ENCODE assay signal across 10 cellular contexts in the genomic region with DNA sequence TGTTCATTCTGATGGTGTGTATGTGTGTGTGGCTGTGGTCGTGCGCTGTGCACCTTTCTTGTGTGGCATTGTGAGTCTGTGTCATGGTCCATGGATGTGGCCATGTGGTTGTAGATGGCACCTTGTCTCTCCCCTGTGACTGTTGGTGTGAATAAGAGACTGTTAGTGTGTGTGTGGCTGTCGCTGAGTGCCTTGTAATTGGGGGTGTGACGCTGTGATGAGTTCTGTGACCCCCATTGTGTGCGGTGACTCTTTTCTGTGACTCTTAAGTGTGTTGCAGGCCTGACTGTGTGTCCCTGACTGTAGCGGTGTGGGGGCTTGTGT. TPM values are rescaled to one million over a fixed set of nuclear protein-coding genes. Genes with fewer than 3 reads are reported as not detected.
DNase-seq lines count a peak whose midpoint lies in the region; ATAC-seq and TF ChIP-seq lines count a peak whose summit lies in the region.
"Had no signal": no experiment of that assay in that cellular context is flagged by ENCODE, and none has a peak within 500 bp of the region (broad histone marks: within the 10 kb centered on the region; RNA-seq: fewer than 3 reads in every experiment).

No MANE protein-coding gene starts in this region.

- peak overlapping the region; percentile 55 for H3K27ac Mint-ChIP-seq in activated T-cell treated with anti-CD3 and anti-CD28 coated beads, Interleukin-2, amount 50 U/mL, for 24 hours

- peaks cover 8% of the 10 kb centered on the region for H3K4me1 Mint-ChIP-seq in activated T-cell treated with anti-CD3 and anti-CD28 coated beads, Interleukin-2, amount 50 U/mL, for 24 hours (ENCODE audit: low read depth)

- intact Hi-C loops in lower lobe of right lung (cut with DNase I): no loop called here

- no peak for DNase-seq in activated T-cell treated with anti-CD3 and anti-CD28 coated beads, Interleukin-2, amount 50 U/mL, for 24 hours
- DNase-seq in activated T-cell treated with anti-CD3 and anti-CD28 coated beads, Interleukin-2, amount 50 U/mL, for 1 hour: no peak
- no peak for DNase-seq in astrocyte of the spinal cord (ENCODE audit: low read depth, low spot score)
- no peak for DNase-seq in lower lobe of right lung
- DNase-seq in thoracic aorta (ENCODE audit: low spot score): no peak
- no peak for DNase-seq in C1 segment of cervical spinal cord (lab: John Stamatoyannopoulos, UW)
- DNase-seq in NCI-H2081 (lab: John Stamatoyannopoulos, UW): no peak
- DNase-seq: body of pancreas; NK-92 treated with Interleukin-12 subunit alpha and Interleukin-12 subunit beta, amount 100 ng/mL, for 24 hours had no signal

- H3K4me3 ChIP-seq in astrocyte of the spinal cord (ENCODE audit: low read depth, low read length) (peak overlapping the region; percentile 65), lower lobe of right lung (peak overlapping the region; percentile 60), thoracic aorta (peak overlapping the region; percentile 86)

- no peaks in the 10 kb centered on the region for H3K36me3 Mint-ChIP-seq in activated T-cell treated with anti-CD3 and anti-CD28 coated beads, Interleukin-2, amount 50 U/mL, for 24 hours (ENCODE audit: low read depth)

- no peaks in the 10 kb centered on the region for H3K9me3 Mint-ChIP-seq in activated T-cell treated with anti-CD3 and anti-CD28 coated beads, Interleukin-2, amount 50 U/mL, for 24 hours

- H3K36me3 ChIP-seq in lower lobe of right lung (peaks cover 8% of the 10 kb centered on the region), thoracic aorta (peaks cover 9% of the 10 kb centered on the region)

- no peaks in the 10 kb centered on the region for H3K27me3 ChIP-seq in lower lobe of right lung (ENCODE audit: low read depth)
- H3K27me3 ChIP-seq in thoracic aorta (replicated peaks; ENCODE audit: insufficient read depth): no peaks in the 10 kb centered on the region
- H3K27me3 ChIP-seq: body of pancreas had no signal

- ATAC-seq in lower lobe of right lung: no peak
- no peak for ATAC-seq in thoracic aorta (ENCODE audit: insufficient number of reproducible peaks, low FRiP score, low read depth)
- no peak for ATAC-seq in GM18873 (IDR thresholded peaks at IDR 0.05; ENCODE audit: low FRiP score, unreplicated experiment)

- H3K27ac ChIP-seq in lower lobe of right lung: no peak overlapping the region
- H3K27ac ChIP-seq in thoracic aorta: peak overlapping the region; percentile 54 to 55

- peaks cover 11% of the 10 kb centered on the region for H3K27me3 Mint-ChIP-seq in activated T-cell treated with anti-CD3 and anti-CD28 coated beads, Interleukin-2, amount 50 U/mL, for 24 hours

- peak overlapping the region; percentile 66 for H3K4me3 Mint-ChIP-seq in activated T-cell treated with anti-CD3 and anti-CD28 coated beads, Interleukin-2, amount 50 U/mL, for 24 hours

- H3K9me3 ChIP-seq in lower lobe of right lung (no peaks in the 10 kb centered on the region), thoracic aorta (no peaks in the 10 kb centered on the region)
- H3K9me3 ChIP-seq: body of pancreas had no signal

- H3K4me1 ChIP-seq in lower lobe of right lung: peaks cover 9% of the 10 kb centered on the region
- peaks cover 0 to 11% of the 10 kb centered on the region in 2 donors for H3K4me1 ChIP-seq in thoracic aorta (ENCODE audit: control insufficient read depth in 1 of 2, low read depth in 2 of 2)

- TF ChIP-seq CTCF in astrocyte of the spinal cord (IDR thresholded peaks at IDR 0.05; ENCODE audit: low read depth, low read length): no peak
- no peak for TF ChIP-seq CTCF in lower lobe of right lung (IDR thresholded peaks at IDR 0.05)
- no peak for TF ChIP-seq CTCF in thoracic aorta (IDR thresholded peaks at IDR 0.05)

- in situ Hi-C loops in astrocyte of the spinal cord (cut with HindIII; ENCODE audit: low sequenced_read_pairs): no loop called here

RNA-seq across cellular contexts. Expression of a gene that starts 0.8 kb away (rescaled TPM):
- total RNA-seq in lower lobe of right lung: 21.3 TPM
- total RNA-seq in thoracic aorta: 10 to 100 TPM; 55.7 to 69.7 TPM

RNA-seq across cellular contexts. Expression of a gene that starts 9.7 kb away (rescaled TPM):
- total RNA-seq in lower lobe of right lung (37.3 TPM), thoracic aorta (10 to 100 TPM; 15.1 to 21.8 TPM)

RNA-seq across cellular contexts. Expression of a gene that starts 10.0 kb away (rescaled TPM):
- total RNA-seq in lower lobe of right lung (65.7 TPM), thoracic aorta (100 to 1,000 TPM; 103 to 144 TPM)

RNA-seq across cellular contexts. Expression of a gene that starts 16.6 kb away (rescaled TPM):
- 53.6 TPM for total RNA-seq in lower lobe of right lung
- 10 to 100 TPM; 14.2 to 20.4 TPM for total RNA-seq in thoracic aorta

RNA-seq across cellular contexts. Expression of a gene that starts 18.4 kb away (rescaled TPM):
- total RNA-seq in lower lobe of right lung: 3.6 TPM
- total RNA-seq in thoracic aorta: 1 to 10 TPM; 1.2 to 1.5 TPM
